Comparison of ENCODE assay signal across 19 cellular contexts in genomic region chr3:138469869-138470268, GRCh38. TPM values are rescaled to one million over a fixed set of nuclear protein-coding genes. Genes with fewer than 3 reads are reported as not detected.
"Had no signal": no experiment of that assay in that cellular context is flagged by ENCODE, and none has a peak within 500 bp of the region (broad histone marks: within the 10 kb centered on the region; RNA-seq: fewer than 3 reads in every experiment).

No MANE protein-coding gene starts in this region.

- H3K36me3 ChIP-seq: ascending aorta, breast epithelium, neutrophil had no signal

- DNase-seq: activated CD4-positive, alpha-beta T cell treated with anti-CD3 and anti-CD28 coated beads, Interleukin-2, amount 10 ng/mL, durations not matched to agents 7 days and 5 days; activated CD8-positive, alpha-beta memory T cell treated with anti-CD3 and anti-CD28 coated beads for 24 hours; activated naive CD4-positive, alpha-beta T cell treated with anti-CD3 and anti-CD28 coated beads for 36 hours; activated naive CD8-positive, alpha-beta T cell treated with anti-CD3 and anti-CD28 coated beads, Interleukin-2, amount 50 U/mL, for 24 hours; activated T-cell treated with anti-CD3 and anti-CD28 coated beads for 4 hours; cerebellar nuclear complex; effector memory CD4-positive, alpha-beta T cell; foreskin keratinocyte; left colon; natural killer cell; retina; stimulated activated CD4-positive, alpha-beta T cell treated with anti-CD3 and anti-CD28 coated beads, Interleukin-15, amount 100 ng/mL, for 24 hours; stimulated activated CD4-positive, alpha-beta T cell treated with anti-CD3 and anti-CD28 coated beads, Interleukin-4, amount 100 ng/mL, for 1 hour; stimulated activated naive CD4-positive, alpha-beta T cell; trophoblast cell had no signal

- H3K9ac ChIP-seq: parathyroid adenoma had no signal

- H3K27me3 ChIP-seq: ascending aorta, breast epithelium, foreskin keratinocyte, neutrophil had no signal

- ATAC-seq: natural killer cell had no signal

- H3K9me3 ChIP-seq: ascending aorta, breast epithelium, neutrophil had no signal

- H3K4me3 ChIP-seq: ascending aorta, breast epithelium had no signal

- H3K27ac ChIP-seq: ascending aorta, breast epithelium, neutrophil, parathyroid adenoma had no signal

- H3K4me1 ChIP-seq: ascending aorta, breast epithelium, foreskin keratinocyte, parathyroid adenoma had no signal

RNA-seq across cellular contexts. Expression of gene ESYT3, which starts 35.5 kb away (rescaled TPM):
- total RNA-seq: ascending aorta, natural killer cell had no signal
